10 cellular contexts compared by ENCODE assay signal in the genomic region with DNA sequence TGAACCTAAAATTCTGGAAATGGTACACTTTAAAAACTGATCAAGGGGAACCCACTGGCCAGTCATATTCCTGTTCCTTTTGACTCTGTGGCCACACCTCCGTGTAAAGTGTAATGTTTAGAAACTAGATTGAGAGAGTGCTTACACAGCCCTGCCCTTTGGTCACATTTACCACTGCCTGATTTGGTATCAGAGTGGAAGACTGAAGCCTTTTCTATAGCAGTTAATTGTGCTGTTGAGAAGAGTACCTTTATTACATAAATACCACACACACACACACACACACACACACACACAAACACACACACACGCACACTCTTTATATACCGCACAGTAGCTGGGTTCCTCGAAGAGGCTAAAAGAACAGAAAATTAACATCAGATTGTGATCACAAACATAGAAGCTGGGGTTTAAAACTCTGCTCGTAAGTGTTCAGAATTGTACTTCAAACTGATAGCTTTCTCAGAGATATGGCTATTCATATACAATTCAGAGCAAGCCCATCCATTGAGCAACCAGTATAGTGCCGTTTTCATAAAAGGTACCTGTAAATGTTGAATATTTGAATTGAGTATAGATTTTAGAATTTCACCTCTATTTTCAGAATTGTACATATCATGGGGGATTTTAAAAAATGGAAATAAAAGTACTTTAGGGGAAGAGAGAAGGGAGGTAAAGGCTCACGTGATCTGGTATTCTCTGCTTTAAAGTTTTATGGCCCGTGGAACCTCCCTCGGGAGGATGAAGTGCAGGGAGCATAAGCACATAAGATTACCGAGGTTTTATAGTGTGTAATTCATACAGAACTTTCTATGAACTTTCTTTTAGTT. TPM values are rescaled to one million over a fixed set of nuclear protein-coding genes. Genes with fewer than 3 reads are reported as not detected.
DNase-seq lines count a peak whose midpoint lies in the region; ATAC-seq and TF ChIP-seq lines count a peak whose summit lies in the region.
"Had no signal": no experiment of that assay in that cellular context is flagged by ENCODE, and none has a peak within 500 bp of the region (broad histone marks: within the 10 kb centered on the region; RNA-seq: fewer than 3 reads in every experiment).

No MANE protein-coding gene starts in this region.

- H3K27ac ChIP-seq in tibial artery = peak overlapping the region; percentile 72 to 79
- no peak overlapping the region for H3K27ac ChIP-seq in mesendoderm (ENCODE audit: low read depth, low read length)

- H3K9me3 Mint-ChIP-seq in activated naive CD4-positive, alpha-beta T cell treated with anti-CD3 and anti-CD28 coated beads, Interleukin-2, amount 50 U/mL, for 72 hours = no peaks in the 10 kb centered on the region
- H3K9me3 Mint-ChIP-seq in activated naive CD4-positive, alpha-beta T cell treated with anti-CD3 and anti-CD28 coated beads, Interleukin-2, amount 10 ng/mL, durations not matched to agents 7 days and 5 days = no peaks in the 10 kb centered on the region
- no peaks in the 10 kb centered on the region for H3K9me3 Mint-ChIP-seq in activated CD4-positive, alpha-beta memory T cell treated with anti-CD3 and anti-CD28 coated beads for 36 hours

- peak; percentile 49 to 50 for ATAC-seq in activated naive CD4-positive, alpha-beta T cell treated with anti-CD3 and anti-CD28 coated beads, Interleukin-2, amount 50 U/mL, for 72 hours
- ATAC-seq in HG03378 (IDR thresholded peaks at IDR 0.05; ENCODE audit: unreplicated experiment) = peak; percentile 58

- H3K27me3 Mint-ChIP-seq in activated naive CD4-positive, alpha-beta T cell treated with anti-CD3 and anti-CD28 coated beads, Interleukin-2, amount 10 ng/mL, durations not matched to agents 7 days and 5 days = no peaks in the 10 kb centered on the region
- H3K27me3 Mint-ChIP-seq in activated CD4-positive, alpha-beta memory T cell treated with anti-CD3 and anti-CD28 coated beads for 36 hours = no peaks in the 10 kb centered on the region
- H3K27me3 Mint-ChIP-seq: B cell had no signal

- no peak for DNase-seq in activated naive CD4-positive, alpha-beta T cell treated with anti-CD3 and anti-CD28 coated beads, Interleukin-2, amount 50 U/mL, for 72 hours (ENCODE audit: low spot score in 2 of 2)
- DNase-seq in activated naive CD4-positive, alpha-beta T cell treated with anti-CD3 and anti-CD28 coated beads, Interleukin-2, amount 10 ng/mL, durations not matched to agents 7 days and 5 days = no peak
- DNase-seq in fibroblast of villous mesenchyme (ENCODE audit: low read depth) (peak; percentile 30), tibial artery (no peak), posterior cingulate gyrus (no peak), mesendoderm (no peak)
- DNase-seq in activated CD4-positive, alpha-beta memory T cell treated with anti-CD3 and anti-CD28 coated beads for 36 hours = no peak
- DNase-seq: SW 1271 had no signal

- H3K79me1 ChIP-seq in mesendoderm (ENCODE audit: low read length) = peaks cover 13% of the 10 kb centered on the region

- no peak overlapping the region for H4K8ac ChIP-seq in mesendoderm (ENCODE audit: low read depth, low read length)

- H3K23ac ChIP-seq in mesendoderm (ENCODE audit: low read length) = no peak overlapping the region

- no peak overlapping the region for H3K4ac ChIP-seq in mesendoderm (ENCODE audit: low read depth, low read length)

- no CpG with 5 or more reads among the region's 10 CpGs for WGBS in mesendoderm (ENCODE audit: extremely low coverage, insufficient coverage, low lambda C conversion rate)

- H2AK5ac ChIP-seq in mesendoderm (ENCODE audit: low read length) = no peak overlapping the region

- TF ChIP-seq CTCF in fibroblast of villous mesenchyme (IDR thresholded peaks at IDR 0.05; ENCODE audit: insufficient read depth, low read depth, low read length) = no peak
- no peak for TF ChIP-seq CTCF in tibial artery (IDR thresholded peaks at IDR 0.05)

- H3K36me3 Mint-ChIP-seq in activated naive CD4-positive, alpha-beta T cell treated with anti-CD3 and anti-CD28 coated beads, Interleukin-2, amount 50 U/mL, for 72 hours = peaks cover 4 to 7% of the 10 kb centered on the region in 2 donors
- H3K36me3 Mint-ChIP-seq in activated naive CD4-positive, alpha-beta T cell treated with anti-CD3 and anti-CD28 coated beads, Interleukin-2, amount 10 ng/mL, durations not matched to agents 7 days and 5 days = peaks cover 9% of the 10 kb centered on the region
- peaks cover 10% of the 10 kb centered on the region for H3K36me3 Mint-ChIP-seq in activated CD4-positive, alpha-beta memory T cell treated with anti-CD3 and anti-CD28 coated beads for 36 hours

- H4K5ac ChIP-seq in mesendoderm (ENCODE audit: low read length) = no peak overlapping the region

- no peak overlapping the region for H3K4me3 Mint-ChIP-seq in activated naive CD4-positive, alpha-beta T cell treated with anti-CD3 and anti-CD28 coated beads, Interleukin-2, amount 10 ng/mL, durations not matched to agents 7 days and 5 days
- H3K4me3 Mint-ChIP-seq in activated CD4-positive, alpha-beta memory T cell treated with anti-CD3 and anti-CD28 coated beads for 36 hours = no peak overlapping the region
- H3K4me3 Mint-ChIP-seq: B cell had no signal

- peaks cover 7% of the 10 kb centered on the region for H3K79me2 ChIP-seq in mesendoderm (ENCODE audit: control insufficient read depth, insufficient read depth, low read length)

- no peak overlapping the region for H3K18ac ChIP-seq in mesendoderm (ENCODE audit: low read length)

- no peak overlapping the region for H3K27ac Mint-ChIP-seq in activated naive CD4-positive, alpha-beta T cell treated with anti-CD3 and anti-CD28 coated beads, Interleukin-2, amount 50 U/mL, for 72 hours
- no peak overlapping the region for H3K27ac Mint-ChIP-seq in activated naive CD4-positive, alpha-beta T cell treated with anti-CD3 and anti-CD28 coated beads, Interleukin-2, amount 10 ng/mL, durations not matched to agents 7 days and 5 days
- no peak overlapping the region for H3K27ac Mint-ChIP-seq in activated CD4-positive, alpha-beta memory T cell treated with anti-CD3 and anti-CD28 coated beads for 36 hours
- H3K27ac Mint-ChIP-seq: B cell had no signal

- H2BK15ac ChIP-seq in mesendoderm (replicated peaks; ENCODE audit: low read depth) = no peak overlapping the region

- H3K9ac ChIP-seq in mesendoderm (ENCODE audit: low read length) = no peak overlapping the region

- intact Hi-C loops in tibial artery (cut with DNase I; ENCODE audit: low total_unique reads) = no loop called here
- intact Hi-C loops in posterior cingulate gyrus (cut with DNase I) = no loop called here
- intact Hi-C loops in activated CD4-positive, alpha-beta memory T cell treated with anti-CD3 and anti-CD28 coated beads for 36 hours (cut with micrococcal nuclease) = no loop called here

- no peak overlapping the region for H3K4me2 ChIP-seq in mesendoderm (ENCODE audit: low read length)

- H2BK5ac ChIP-seq in mesendoderm (ENCODE audit: low read length) = no peak overlapping the region

- POLR2A ChIA-PET in activated CD4-positive, alpha-beta memory T cell treated with anti-CD3 and anti-CD28 coated beads for 36 hours (lab: Charles Lee) = no interaction called here

- H3K4me3 ChIP-seq in fibroblast of villous mesenchyme (ENCODE audit: low read depth, low read length) (no peak overlapping the region), tibial artery (no peak overlapping the region), mesendoderm (ENCODE audit: low read length) (no peak overlapping the region)

- H3K27me3 ChIP-seq in tibial artery (no peaks in the 10 kb centered on the region), mesendoderm (ENCODE audit: insufficient read depth, low read length, poor library complexity) (no peaks in the 10 kb centered on the region)

- H3K9me3 ChIP-seq in tibial artery = no peaks in the 10 kb centered on the region

- H2BK120ac ChIP-seq in mesendoderm (ENCODE audit: low read depth, low read length) = no peak overlapping the region

- CTCF ChIA-PET in activated naive CD4-positive, alpha-beta T cell treated with anti-CD3 and anti-CD28 coated beads, Interleukin-2, amount 10 ng/mL, durations not matched to agents 7 days and 5 days (lab: Charles Lee) = no interaction called here
- CTCF ChIA-PET in activated CD4-positive, alpha-beta memory T cell treated with anti-CD3 and anti-CD28 coated beads for 36 hours (lab: Charles Lee) = no interaction called here

- H3K4me1 ChIP-seq in tibial artery (peaks cover 0 to 95% (median 39%) of the 10 kb centered on the region in 4 donors), mesendoderm (ENCODE audit: control insufficient read depth, low read depth, low read length) (no peaks in the 10 kb centered on the region)

- no peak overlapping the region for H3K56ac ChIP-seq in mesendoderm (ENCODE audit: low read length)

- H3K36me3 ChIP-seq in tibial artery = no peaks in the 10 kb centered on the region
- H3K36me3 ChIP-seq in mesendoderm (ENCODE audit: control insufficient read depth, insufficient read depth, low read length) = no peaks in the 10 kb centered on the region

- peaks cover 16% of the 10 kb centered on the region for H3K4me1 Mint-ChIP-seq in activated naive CD4-positive, alpha-beta T cell treated with anti-CD3 and anti-CD28 coated beads, Interleukin-2, amount 10 ng/mL, durations not matched to agents 7 days and 5 days
- H3K4me1 Mint-ChIP-seq in activated CD4-positive, alpha-beta memory T cell treated with anti-CD3 and anti-CD28 coated beads for 36 hours (ENCODE audit: low read depth) = peaks cover 35% of the 10 kb centered on the region

RNA-seq across cellular contexts. Expression of a gene that starts 37.5 kb away (rescaled TPM):
- 10 to 100 TPM; 50.4 to 76.4 TPM for total RNA-seq in activated naive CD4-positive, alpha-beta T cell treated with anti-CD3 and anti-CD28 coated beads, Interleukin-2, amount 50 U/mL, for 72 hours
- total RNA-seq in fibroblast of villous mesenchyme = 47.4 and 56.1 TPM in 2 replicates
- 195 TPM for polyA plus RNA-seq in mesendoderm (2013, experiment 1 of 2)
- polyA plus RNA-seq in mesendoderm (2013, experiment 2 of 2) = 199 TPM
- total RNA-seq in activated CD4-positive, alpha-beta memory T cell treated with anti-CD3 and anti-CD28 coated beads for 36 hours = 10 to 100 TPM; 64.7 to 68.9 TPM
